Comparison of ENCODE assay signal across 3 cellular contexts in the genomic region with DNA sequence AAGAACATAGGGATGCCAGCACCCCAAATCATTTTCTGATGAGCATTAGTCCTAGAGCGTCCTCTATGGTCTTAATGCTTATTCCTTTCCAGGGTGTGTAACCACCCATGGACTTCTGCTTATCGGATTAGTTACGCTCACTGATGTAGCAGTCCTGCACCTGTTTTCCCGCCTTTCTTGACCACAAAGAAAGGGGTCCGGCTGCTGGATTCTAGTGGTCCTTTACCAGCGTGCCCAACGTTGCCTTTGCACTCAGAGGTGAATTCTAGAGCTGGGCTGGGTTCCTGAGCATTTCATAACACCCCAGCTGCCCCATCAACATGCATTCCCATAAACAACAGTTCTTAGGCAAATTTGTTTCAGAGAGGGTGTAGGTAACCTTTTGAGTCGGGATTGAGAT. TPM values are rescaled to one million over a fixed set of nuclear protein-coding genes. Genes with fewer than 3 reads are reported as not detected.
"Had no signal": no experiment of that assay in that cellular context is flagged by ENCODE, and none has a peak within 500 bp of the region (broad histone marks: within the 10 kb centered on the region; RNA-seq: fewer than 3 reads in every experiment).

No MANE protein-coding gene starts in this region.

RNA-seq across cellular contexts. Expression of a gene that starts 56.3 kb away (rescaled TPM):
- total RNA-seq: subcutaneous adipose tissue, transverse colon, upper lobe of right lung had no signal
